In the genomic region with DNA sequence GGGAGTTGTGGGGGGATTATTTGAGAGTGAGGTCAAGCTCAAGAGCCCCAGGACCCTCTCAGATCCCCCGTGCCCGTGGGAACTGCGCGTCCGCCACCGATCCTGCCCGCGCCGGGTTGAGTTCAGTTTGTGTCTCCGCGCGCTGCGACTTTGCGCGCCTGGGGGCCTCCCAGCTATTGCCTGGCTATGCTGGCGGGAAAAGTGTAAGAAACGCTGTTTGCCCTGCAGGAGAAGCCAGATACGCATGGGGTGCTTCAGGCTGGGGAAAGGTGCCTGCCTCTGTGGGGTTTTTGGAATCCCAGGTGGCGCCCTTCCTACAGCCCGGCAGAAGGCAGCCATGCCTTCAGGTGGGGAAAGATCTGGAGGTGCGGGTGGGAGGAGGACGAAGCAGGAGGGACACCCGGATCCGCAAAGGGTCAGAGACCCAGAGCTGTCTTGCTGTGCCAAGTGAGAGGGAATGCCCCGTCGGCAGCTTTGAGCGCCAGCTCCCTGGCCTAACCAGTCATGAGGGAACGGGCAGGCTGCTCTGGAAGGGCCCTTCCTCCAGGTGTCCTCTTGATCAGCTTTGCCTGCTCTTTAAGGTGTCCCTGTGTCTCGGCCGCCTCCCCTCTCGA, we compare ENCODE assay signal across 9 cellular contexts. TPM values are rescaled to one million over a fixed set of nuclear protein-coding genes. Genes with fewer than 3 reads are reported as not detected.
DNase-seq lines count a peak whose midpoint lies in the region; ATAC-seq and TF ChIP-seq lines count a peak whose summit lies in the region.
"Had no signal": no experiment of that assay in that cellular context is flagged by ENCODE, and none has a peak within 500 bp of the region (broad histone marks: within the 10 kb centered on the region; RNA-seq: fewer than 3 reads in every experiment).

No MANE protein-coding gene starts in this region.

- DNase-seq in HL-60 (ENCODE audit: low read depth in 1 of 2, low spot score in 1 of 2) (no peak), WERI-Rb-1 (no peak), T-helper 9 cell (no peak)
- peak; percentile 40 for DNase-seq in stimulated activated naive CD8-positive, alpha-beta T cell treated with anti-CD3 and anti-CD28 coated beads, Interleukin-15, Interleukin-2, amounts not matched to agents 100 U/mL and 50 U/mL, for 24 hours

- peak overlapping the region; percentile 99 for H3K27ac Mint-ChIP-seq in activated T-helper 17 cell treated with anti-CD3 and anti-CD28 coated beads, Interleukin-2, amount 50 U/mL, for 72 hours

- H3K27ac ChIP-seq in HL-60 (replicated peaks) (peak overlapping the region; percentile 96), WERI-Rb-1 (no peak overlapping the region)

- peaks cover 20% of the 10 kb centered on the region for H3K36me3 Mint-ChIP-seq in activated T-helper 17 cell treated with anti-CD3 and anti-CD28 coated beads, Interleukin-2, amount 50 U/mL, for 72 hours (ENCODE audit: low read depth)

- peak overlapping the region; percentile 92 for H3K4me3 Mint-ChIP-seq in activated T-helper 17 cell treated with anti-CD3 and anti-CD28 coated beads, Interleukin-2, amount 50 U/mL, for 72 hours

- no peaks in the 10 kb centered on the region for H3K9me3 Mint-ChIP-seq in activated T-helper 17 cell treated with anti-CD3 and anti-CD28 coated beads, Interleukin-2, amount 50 U/mL, for 72 hours

- peak overlapping the region; percentile 14; the same call in 1 of the 2 replicates for H3K4me3 ChIP-seq in HL-60 (replicated peaks; ENCODE audit: insufficient read depth, low read length)
- peak overlapping the region; percentile 55; the same call in 1 of the 2 replicates for H3K4me3 ChIP-seq in iPS-18c (ENCODE audit: insufficient read depth, low read depth, low read length)
- H3K4me3 ChIP-seq in WERI-Rb-1 (ENCODE audit: low read depth, low read length) = no peak overlapping the region

- H3K27me3 ChIP-seq in HL-60 (ENCODE audit: insufficient read depth, poor library complexity, severe bottlenecking) = no peaks in the 10 kb centered on the region
- no peaks in the 10 kb centered on the region for H3K27me3 ChIP-seq in WERI-Rb-1 (ENCODE audit: insufficient read depth, low read depth, severe bottlenecking)

- no peaks in the 10 kb centered on the region for H3K9me3 ChIP-seq in iPS-18c (ENCODE audit: control insufficient read depth, insufficient read depth, low read length)
- H3K9me3 ChIP-seq in WERI-Rb-1 (ENCODE audit: severe bottlenecking) = no peaks in the 10 kb centered on the region

- no peaks in the 10 kb centered on the region for H3K36me3 ChIP-seq in WERI-Rb-1

- no peak for ATAC-seq in activated T-helper 17 cell treated with anti-CD3 and anti-CD28 coated beads, Interleukin-2, amount 50 U/mL, for 72 hours (replicated peaks)
- ATAC-seq in stimulated activated naive CD8-positive, alpha-beta T cell treated with anti-CD3 and anti-CD28 coated beads, Interleukin-15, Interleukin-2, amounts not matched to agents 100 U/mL and 50 U/mL, for 24 hours = no peak
- ATAC-seq in HG03460 (IDR thresholded peaks at IDR 0.05; ENCODE audit: unreplicated experiment) = no peak
- ATAC-seq in GM21447 (IDR thresholded peaks at IDR 0.05; ENCODE audit: unreplicated experiment) = no peak

- H3K4me1 Mint-ChIP-seq in activated T-helper 17 cell treated with anti-CD3 and anti-CD28 coated beads, Interleukin-2, amount 50 U/mL, for 72 hours = peaks cover 21% of the 10 kb centered on the region

- no peaks in the 10 kb centered on the region for H3K27me3 Mint-ChIP-seq in activated T-helper 17 cell treated with anti-CD3 and anti-CD28 coated beads, Interleukin-2, amount 50 U/mL, for 72 hours

- TF ChIP-seq CTCF in HL-60 (IDR thresholded peaks at IDR 0.05; ENCODE audit: insufficient read depth, low read length) (no peak), WERI-Rb-1 (IDR thresholded peaks at IDR 0.05; ENCODE audit: low read depth, low read length) (no peak)

RNA-seq across cellular contexts. Expression of a gene that starts 22.5 kb away (rescaled TPM):
- total RNA-seq in activated T-helper 17 cell treated with anti-CD3 and anti-CD28 coated beads, Interleukin-2, amount 50 U/mL, for 72 hours = not detected
- total RNA-seq: SK-MEL-5 had no signal
